Comparison of ENCODE assay signal across 1 cellular context in the genomic region with DNA sequence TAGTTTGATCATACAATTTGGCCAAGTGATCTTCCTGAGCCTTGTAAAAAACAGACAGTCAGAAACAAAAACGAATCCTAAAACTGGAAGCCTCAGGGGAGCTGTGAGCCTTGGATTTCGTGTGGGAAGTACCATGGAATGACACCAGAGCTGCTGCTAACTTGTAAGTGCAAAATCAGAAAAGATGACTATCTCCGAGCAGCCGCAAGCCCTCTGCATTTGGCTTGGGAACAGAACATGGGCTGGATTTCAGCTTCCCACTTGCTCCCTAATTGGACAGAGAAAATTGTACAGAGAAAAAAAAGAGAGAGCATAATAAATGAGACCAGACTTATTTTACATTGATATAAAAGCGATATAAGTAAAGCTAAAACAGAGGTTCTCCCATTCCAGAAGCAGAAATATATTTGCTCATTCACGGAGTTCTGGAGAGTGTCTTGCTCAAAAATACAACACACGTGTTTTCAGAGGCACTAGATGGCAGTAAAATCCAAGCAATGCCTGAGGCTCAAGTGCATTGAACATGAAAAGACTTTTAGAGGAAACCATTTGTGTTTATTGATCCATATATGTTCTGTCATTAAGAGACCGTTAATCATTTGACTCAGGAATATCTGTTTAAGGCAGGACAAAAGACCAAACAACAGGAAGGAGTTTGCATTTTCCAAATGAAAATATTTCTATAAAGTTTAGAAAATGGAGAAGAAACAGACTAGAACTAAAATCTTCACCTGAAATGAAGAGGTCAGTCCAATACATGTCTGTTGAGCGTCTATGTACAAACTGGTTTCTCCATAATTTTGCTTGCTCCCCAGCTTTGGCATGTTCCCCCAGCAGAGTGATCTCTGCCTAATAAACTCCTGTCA.
TF ChIP-seq lines count a peak whose summit lies in the region.

No MANE protein-coding gene starts in this region.

TF ChIP-seq in H1, 55 proteins besides CTCF, POLR2A, EP300 and RAD21 (continued from another document):
- TF ChIP-seq, protein P1, sequence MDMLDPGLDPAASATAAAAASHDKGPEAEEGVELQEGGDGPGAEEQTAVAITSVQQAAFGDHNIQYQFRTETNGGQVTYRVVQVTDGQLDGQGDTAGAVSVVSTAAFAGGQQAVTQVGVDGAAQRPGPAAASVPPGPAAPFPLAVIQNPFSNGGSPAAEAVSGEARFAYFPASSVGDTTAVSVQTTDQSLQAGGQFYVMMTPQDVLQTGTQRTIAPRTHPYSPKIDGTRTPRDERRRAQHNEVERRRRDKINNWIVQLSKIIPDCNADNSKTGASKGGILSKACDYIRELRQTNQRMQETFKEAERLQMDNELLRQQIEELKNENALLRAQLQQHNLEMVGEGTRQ (IDR thresholded peaks at IDR 0.05; ENCODE audit: low read length) = no peak
- no peak for TF ChIP-seq CHD2 (IDR thresholded peaks at IDR 0.05; ENCODE audit: low read length)
- no peak for TF ChIP-seq SAP30 (IDR thresholded peaks at IDR 0.05; ENCODE audit: insufficient read depth, insufficient replicate concordance, low read length)
- no peak for TF ChIP-seq CREB1 (IDR thresholded peaks at IDR 0.05)
- TF ChIP-seq, protein P2, sequence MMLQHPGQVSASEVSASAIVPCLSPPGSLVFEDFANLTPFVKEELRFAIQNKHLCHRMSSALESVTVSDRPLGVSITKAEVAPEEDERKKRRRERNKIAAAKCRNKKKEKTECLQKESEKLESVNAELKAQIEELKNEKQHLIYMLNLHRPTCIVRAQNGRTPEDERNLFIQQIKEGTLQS (IDR thresholded peaks at IDR 0.05; ENCODE audit: insufficient read depth, low read depth, low read length) = no peak
- no peak for TF ChIP-seq SIX5 (IDR thresholded peaks at IDR 0.05; ENCODE audit: low read depth, low read length)
- TF ChIP-seq EZH2 (IDR thresholded peaks at IDR 0.05; ENCODE audit: low read depth, low read length, severe bottlenecking) = no peak
- TF ChIP-seq MAFK (IDR thresholded peaks at IDR 0.05; ENCODE audit: low read depth, low read length) = no peak
- TF ChIP-seq POLR2AphosphoS5 (IDR thresholded peaks at IDR 0.05; ENCODE audit: low read depth, low read length) = no peak
- TF ChIP-seq GABPA (IDR thresholded peaks at IDR 0.05; ENCODE audit: borderline replicate concordance, insufficient read depth, low read length) = no peak
- TF ChIP-seq POU5F1 (IDR thresholded peaks at IDR 0.05; ENCODE audit: low read depth, low read length) = no peak
